Comparison of ENCODE assay signal across 2 cellular contexts in the genomic region with DNA sequence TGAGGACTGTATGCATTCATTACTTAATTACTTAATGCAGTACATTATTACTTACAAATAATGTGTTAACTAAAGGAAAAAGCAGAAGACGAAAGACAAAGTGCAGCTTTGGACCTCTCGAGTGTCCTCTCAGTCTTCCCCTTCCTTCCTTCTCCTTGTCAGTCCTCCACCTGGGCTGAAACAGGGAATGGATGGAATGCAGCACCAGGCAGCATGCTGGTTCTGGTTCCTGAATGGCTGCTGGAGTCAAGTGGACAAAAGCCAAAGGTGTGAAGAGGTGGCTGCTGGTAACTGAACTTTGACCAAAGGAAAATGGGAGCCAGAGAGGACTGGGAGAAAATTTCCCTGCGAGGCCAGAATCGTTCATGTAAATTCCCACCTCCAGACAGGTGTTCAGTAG.
TF ChIP-seq lines count a peak whose summit lies in the region.

No MANE protein-coding gene starts in this region.

TF ChIP-seq in GM23338, 12 proteins besides CTCF, POLR2A, EP300 and RAD21:
- TF ChIP-seq, protein P1, sequence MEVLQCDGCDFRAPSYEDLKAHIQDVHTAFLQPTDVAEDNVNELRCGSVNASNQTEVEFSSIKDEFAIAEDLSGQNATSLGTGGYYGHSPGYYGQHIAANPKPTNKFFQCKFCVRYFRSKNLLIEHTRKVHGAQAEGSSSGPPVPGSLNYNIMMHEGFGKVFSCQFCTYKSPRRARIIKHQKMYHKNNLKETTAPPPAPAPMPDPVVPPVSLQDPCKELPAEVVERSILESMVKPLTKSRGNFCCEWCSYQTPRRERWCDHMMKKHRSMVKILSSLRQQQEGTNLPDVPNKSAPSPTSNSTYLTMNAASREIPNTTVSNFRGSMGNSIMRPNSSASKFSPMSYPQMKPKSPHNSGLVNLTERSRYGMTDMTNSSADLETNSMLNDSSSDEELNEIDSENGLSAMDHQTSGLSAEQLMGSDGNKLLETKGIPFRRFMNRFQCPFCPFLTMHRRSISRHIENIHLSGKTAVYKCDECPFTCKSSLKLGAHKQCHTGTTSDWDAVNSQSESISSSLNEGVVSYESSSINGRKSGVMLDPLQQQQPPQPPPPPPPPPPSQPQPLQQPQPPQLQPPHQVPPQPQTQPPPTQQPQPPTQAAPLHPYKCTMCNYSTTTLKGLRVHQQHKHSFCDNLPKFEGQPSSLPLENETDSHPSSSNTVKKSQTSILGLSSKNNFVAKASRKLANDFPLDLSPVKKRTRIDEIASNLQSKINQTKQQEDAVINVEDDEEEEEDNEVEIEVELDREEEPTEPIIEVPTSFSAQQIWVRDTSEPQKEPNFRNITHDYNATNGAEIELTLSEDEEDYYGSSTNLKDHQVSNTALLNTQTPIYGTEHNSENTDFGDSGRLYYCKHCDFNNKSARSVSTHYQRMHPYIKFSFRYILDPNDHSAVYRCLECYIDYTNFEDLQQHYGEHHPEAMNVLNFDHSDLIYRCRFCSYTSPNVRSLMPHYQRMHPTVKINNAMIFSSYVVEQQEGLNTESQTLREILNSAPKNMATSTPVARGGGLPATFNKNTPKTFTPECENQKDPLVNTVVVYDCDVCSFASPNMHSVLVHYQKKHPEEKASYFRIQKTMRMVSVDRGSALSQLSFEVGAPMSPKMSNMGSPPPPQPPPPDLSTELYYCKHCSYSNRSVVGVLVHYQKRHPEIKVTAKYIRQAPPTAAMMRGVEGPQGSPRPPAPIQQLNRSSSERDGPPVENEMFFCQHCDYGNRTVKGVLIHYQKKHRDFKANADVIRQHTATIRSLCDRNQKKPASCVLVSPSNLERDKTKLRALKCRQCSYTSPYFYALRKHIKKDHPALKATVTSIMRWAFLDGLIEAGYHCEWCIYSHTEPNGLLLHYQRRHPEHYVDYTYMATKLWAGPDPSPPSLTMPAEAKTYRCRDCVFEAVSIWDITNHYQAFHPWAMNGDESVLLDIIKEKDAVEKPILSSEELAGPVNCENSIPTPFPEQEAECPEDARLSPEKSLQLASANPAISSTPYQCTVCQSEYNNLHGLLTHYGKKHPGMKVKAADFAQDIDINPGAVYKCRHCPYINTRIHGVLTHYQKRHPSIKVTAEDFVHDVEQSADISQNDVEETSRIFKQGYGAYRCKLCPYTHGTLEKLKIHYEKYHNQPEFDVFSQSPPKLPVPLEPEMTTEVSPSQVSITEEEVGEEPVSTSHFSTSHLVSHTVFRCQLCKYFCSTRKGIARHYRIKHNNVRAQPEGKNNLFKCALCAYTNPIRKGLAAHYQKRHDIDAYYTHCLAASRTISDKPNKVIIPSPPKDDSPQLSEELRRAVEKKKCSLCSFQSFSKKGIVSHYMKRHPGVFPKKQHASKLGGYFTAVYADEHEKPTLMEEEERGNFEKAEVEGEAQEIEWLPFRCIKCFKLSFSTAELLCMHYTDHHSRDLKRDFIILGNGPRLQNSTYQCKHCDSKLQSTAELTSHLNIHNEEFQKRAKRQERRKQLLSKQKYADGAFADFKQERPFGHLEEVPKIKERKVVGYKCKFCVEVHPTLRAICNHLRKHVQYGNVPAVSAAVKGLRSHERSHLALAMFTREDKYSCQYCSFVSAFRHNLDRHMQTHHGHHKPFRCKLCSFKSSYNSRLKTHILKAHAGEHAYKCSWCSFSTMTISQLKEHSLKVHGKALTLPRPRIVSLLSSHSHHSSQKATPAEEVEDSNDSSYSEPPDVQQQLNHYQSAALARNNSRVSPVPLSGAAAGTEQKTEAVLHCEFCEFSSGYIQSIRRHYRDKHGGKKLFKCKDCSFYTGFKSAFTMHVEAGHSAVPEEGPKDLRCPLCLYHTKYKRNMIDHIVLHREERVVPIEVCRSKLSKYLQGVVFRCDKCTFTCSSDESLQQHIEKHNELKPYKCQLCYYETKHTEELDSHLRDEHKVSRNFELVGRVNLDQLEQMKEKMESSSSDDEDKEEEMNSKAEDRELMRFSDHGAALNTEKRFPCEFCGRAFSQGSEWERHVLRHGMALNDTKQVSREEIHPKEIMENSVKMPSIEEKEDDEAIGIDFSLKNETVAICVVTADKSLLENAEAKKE (CRISPR knock-in tag; IDR thresholded peaks at IDR 0.05) = no peak
- TF ChIP-seq ETS1 (IDR thresholded peaks at IDR 0.05) (no peak), REST (IDR thresholded peaks at IDR 0.05; ENCODE audit: unreplicated experiment) (no peak), EZH2phosphoT487 (IDR thresholded peaks at IDR 0.05; ENCODE audit: unreplicated experiment) (no peak), STAT1 (IDR thresholded peaks at IDR 0.05; ENCODE audit: unreplicated experiment) (no peak), NANOG (IDR thresholded peaks at IDR 0.05; ENCODE audit: borderline replicate concordance) (no peak)
TF ChIP-seq in GM23338: peak in this region for 0.

TF ChIP-seq in H1, 55 proteins besides CTCF, POLR2A, EP300 and RAD21:
- peak; percentile 78 for TF ChIP-seq MAX (IDR thresholded peaks at IDR 0.05)
- TF ChIP-seq GTF2F1 (IDR thresholded peaks at IDR 0.05; ENCODE audit: borderline replicate concordance, low read depth, low read length) = no peak
- no peak for TF ChIP-seq KDM5A (IDR thresholded peaks at IDR 0.05; ENCODE audit: low read length)
- peak; percentile 68 for TF ChIP-seq E2F6 (IDR thresholded peaks at IDR 0.05)
- no peak for TF ChIP-seq BACH1 (IDR thresholded peaks at IDR 0.05; ENCODE audit: low read length)
TF ChIP-seq in H1: peak in this region for 2.
